In the genomic region with DNA sequence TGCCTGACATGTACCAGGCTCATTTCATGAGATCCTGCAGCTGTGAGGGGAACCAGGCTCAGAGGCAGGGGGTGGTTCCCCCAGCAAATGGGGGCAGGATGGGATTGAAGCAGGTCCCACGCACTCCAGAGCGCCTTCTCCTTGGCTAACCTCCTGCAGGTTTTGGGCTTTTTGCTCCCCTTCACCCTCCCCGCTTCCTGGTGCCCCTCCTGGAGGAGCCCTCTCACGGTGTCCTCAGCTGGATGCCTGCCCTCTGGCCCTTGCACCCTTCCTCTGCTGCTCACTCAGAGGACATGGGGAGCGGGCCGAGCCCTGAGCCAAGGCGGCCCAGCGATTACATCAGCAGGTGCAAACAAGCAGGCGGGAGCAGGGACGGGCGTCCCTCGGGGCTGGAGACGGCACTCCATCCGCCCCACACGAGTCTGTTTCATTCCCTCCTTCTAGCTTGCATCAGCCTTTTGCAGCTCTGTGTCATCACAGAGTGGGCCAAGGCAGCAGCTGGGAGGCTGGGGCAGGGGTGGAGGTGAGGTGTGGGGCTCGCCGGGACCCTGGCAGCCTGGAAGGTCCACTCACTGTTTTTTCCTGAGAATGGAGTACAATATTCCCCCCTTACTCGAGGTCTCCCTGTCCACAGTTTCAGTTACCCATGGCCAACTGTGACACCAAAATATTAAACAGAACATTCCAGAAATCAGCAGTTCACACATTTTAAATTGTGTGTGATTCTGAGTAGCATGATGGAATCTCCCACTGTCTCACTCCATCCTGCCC, we compare ENCODE assay signal across 9 cellular contexts. TPM values are rescaled to one million over a fixed set of nuclear protein-coding genes. Genes with fewer than 3 reads are reported as not detected.
DNase-seq lines count a peak whose midpoint lies in the region; ATAC-seq and TF ChIP-seq lines count a peak whose summit lies in the region.
"Had no signal": no experiment of that assay in that cellular context is flagged by ENCODE, and none has a peak within 500 bp of the region (broad histone marks: within the 10 kb centered on the region; RNA-seq: fewer than 3 reads in every experiment).

No MANE protein-coding gene starts in this region.

- POLR2A ChIA-PET in Panc1 (lab: Charles Lee) = interaction anchor here (1.0 kb wide), 1 partner anchor 10 kb away, joined by 4 read pairs; no protein-coding TSS in a partner anchor

- H3K9me3 Mint-ChIP-seq in GM23338 = no peaks in the 10 kb centered on the region; the same call in 2 of the 3 replicates

- H4K20me1 ChIP-seq in GM23338 (replicated peaks; ENCODE audit: insufficient read depth) = no peaks in the 10 kb centered on the region; the same call in 1 of the 2 replicates

- peaks cover 7% of the 10 kb centered on the region for H3F3A ChIP-seq in GM23338 (replicated peaks; ENCODE audit: low read depth)

- ATAC-seq in GM23338 (no peak; the same call in 1 of the 3 replicates), Panc1 (no peak), HG03139 (IDR thresholded peaks at IDR 0.05; ENCODE audit: unreplicated experiment) (no peak)

- H3K36me3 ChIP-seq in GM23338 (ENCODE audit: insufficient read depth) (no peaks in the 10 kb centered on the region), Panc1 (ENCODE audit: control insufficient read depth, insufficient read depth, low read length) (no peaks in the 10 kb centered on the region), cardiac muscle cell (no peaks in the 10 kb centered on the region)

- DNase-seq in GM23338 (ENCODE audit: low spot score) = peak; percentile 45
- DNase-seq in Panc1 (ENCODE audit: low read depth, low spot score) = no peak
- peak in 1 of 2 donors; percentile 93 for DNase-seq in cardiac muscle cell (ENCODE audit: low read depth in 1 of 2, low spot score in 1 of 2)
- peak; percentile 92 for DNase-seq in skeletal muscle cell (ENCODE audit: low read depth)
- no peak for DNase-seq in Kasumi-1 (lab: John Stamatoyannopoulos, UW)
- DNase-seq in HK-2 (ENCODE audit: unreplicated experiment) = no peak
- no peak for DNase-seq in GM19240 (ENCODE audit: insufficient read length, low spot score)
- DNase-seq: activated CD8-positive, alpha-beta memory T cell treated with anti-CD3 and anti-CD28 coated beads, Interleukin-2, amount 50 U/mL, for 4 hours had no signal

- intact Hi-C loops in Panc1 (cut with micrococcal nuclease; ENCODE audit: unreplicated experiment) = loop anchor here (5.0 kb wide), 1 partner anchor 364 kb away; no protein-coding TSS in a partner anchor

- no peak overlapping the region for H3K4me3 ChIP-seq in GM23338
- H3K4me3 ChIP-seq in Panc1 (ENCODE audit: low read depth in 2 of 2, low read length in 2 of 2) = no peak overlapping the region
- no peak overlapping the region for H3K4me3 ChIP-seq in cardiac muscle cell
- no peak overlapping the region for H3K4me3 ChIP-seq in skeletal muscle cell (ENCODE audit: low read depth, low read length)

- peaks cover 26% of the 10 kb centered on the region for H3K27me3 Mint-ChIP-seq in GM23338 (ENCODE audit: insufficient read depth, low read depth, poor library complexity)

- H3K4me1 ChIP-seq in GM23338 (ENCODE audit: insufficient read depth) (peaks cover 58% of the 10 kb centered on the region), Panc1 (ENCODE audit: control insufficient read depth, insufficient read depth, low read length) (peaks cover 6% of the 10 kb centered on the region), cardiac muscle cell (ENCODE audit: low read depth) (peaks cover 72% of the 10 kb centered on the region)

- in situ Hi-C loops in Panc1 (cut with HindIII; ENCODE audit: low pct_unique_long_range_greater_than_20kb, low sequenced_read_pairs) = no loop called here

- no peak for TF ChIP-seq CTCF in GM23338 (conservative IDR thresholded peaks at IDR 0.05; ENCODE audit: low read depth in 2 of 2)
- no peak for TF ChIP-seq CTCF in Panc1 (IDR thresholded peaks at IDR 0.05)
- TF ChIP-seq CTCF in cardiac muscle cell (IDR thresholded peaks at IDR 0.05; ENCODE audit: low read depth, low read length) = no peak

- H3K27ac ChIP-seq in GM23338 (ENCODE audit: low read depth) = 0 out of 2 replicates have a peak overlapping the region, but pooled peaks have one; percentile 39
- peak overlapping the region; percentile 64; the same call in 1 of the 2 replicates for H3K27ac ChIP-seq in Panc1 (ENCODE audit: low read length)
- peak overlapping the region; percentile 98 for H3K27ac ChIP-seq in cardiac muscle cell

- H3K27me3 ChIP-seq in GM23338 (ENCODE audit: insufficient read depth) (no peaks in the 10 kb centered on the region), Panc1 (ENCODE audit: control insufficient read depth, insufficient read depth, low read length) (no peaks in the 10 kb centered on the region), cardiac muscle cell (no peaks in the 10 kb centered on the region)

- no TSS peak for BruUV-seq in Panc1 (replicated peaks; lab: Mats Ljungman, UMichigan)

- no peak overlapping the region for H3K4me2 ChIP-seq in GM23338

- CTCF ChIA-PET in Panc1 (lab: Charles Lee) = no interaction called here

- H3K4me3 Mint-ChIP-seq in GM23338 = no peak overlapping the region; the same call in 2 of the 3 replicates

- no peak overlapping the region for H2AFZ ChIP-seq in GM23338

- peaks cover 25% of the 10 kb centered on the region for H3K79me2 ChIP-seq in GM23338 (replicated peaks; ENCODE audit: insufficient read depth)

- H3K27ac Mint-ChIP-seq in GM23338 = peak overlapping the region; percentile 89

- H3K4me1 Mint-ChIP-seq in GM23338 = peaks cover 89% of the 10 kb centered on the region

- H3K36me3 Mint-ChIP-seq in GM23338 (ENCODE audit: low read depth) = no peaks in the 10 kb centered on the region

- H3K9me3 ChIP-seq in Panc1 (ENCODE audit: control insufficient read depth, insufficient read depth, low read depth, low read length) = no peaks in the 10 kb centered on the region
- no peaks in the 10 kb centered on the region for H3K9me3 ChIP-seq in cardiac muscle cell (ENCODE audit: low read depth)

- H3K9me2 ChIP-seq in GM23338 (ENCODE audit: insufficient read depth) = no peaks in the 10 kb centered on the region

TF ChIP-seq in GM23338, 12 proteins besides CTCF, POLR2A, EP300 and RAD21:
- TF ChIP-seq EZH2 (IDR thresholded peaks at IDR 0.05; ENCODE audit: low read depth, unreplicated experiment) (no peak), CREB1 (CRISPR knock-in tag; IDR thresholded peaks at IDR 0.05; ENCODE audit: low read depth) (no peak), EZH2phosphoT487 (IDR thresholded peaks at IDR 0.05; ENCODE audit: unreplicated experiment) (no peak)
- TF ChIP-seq, protein P1, sequence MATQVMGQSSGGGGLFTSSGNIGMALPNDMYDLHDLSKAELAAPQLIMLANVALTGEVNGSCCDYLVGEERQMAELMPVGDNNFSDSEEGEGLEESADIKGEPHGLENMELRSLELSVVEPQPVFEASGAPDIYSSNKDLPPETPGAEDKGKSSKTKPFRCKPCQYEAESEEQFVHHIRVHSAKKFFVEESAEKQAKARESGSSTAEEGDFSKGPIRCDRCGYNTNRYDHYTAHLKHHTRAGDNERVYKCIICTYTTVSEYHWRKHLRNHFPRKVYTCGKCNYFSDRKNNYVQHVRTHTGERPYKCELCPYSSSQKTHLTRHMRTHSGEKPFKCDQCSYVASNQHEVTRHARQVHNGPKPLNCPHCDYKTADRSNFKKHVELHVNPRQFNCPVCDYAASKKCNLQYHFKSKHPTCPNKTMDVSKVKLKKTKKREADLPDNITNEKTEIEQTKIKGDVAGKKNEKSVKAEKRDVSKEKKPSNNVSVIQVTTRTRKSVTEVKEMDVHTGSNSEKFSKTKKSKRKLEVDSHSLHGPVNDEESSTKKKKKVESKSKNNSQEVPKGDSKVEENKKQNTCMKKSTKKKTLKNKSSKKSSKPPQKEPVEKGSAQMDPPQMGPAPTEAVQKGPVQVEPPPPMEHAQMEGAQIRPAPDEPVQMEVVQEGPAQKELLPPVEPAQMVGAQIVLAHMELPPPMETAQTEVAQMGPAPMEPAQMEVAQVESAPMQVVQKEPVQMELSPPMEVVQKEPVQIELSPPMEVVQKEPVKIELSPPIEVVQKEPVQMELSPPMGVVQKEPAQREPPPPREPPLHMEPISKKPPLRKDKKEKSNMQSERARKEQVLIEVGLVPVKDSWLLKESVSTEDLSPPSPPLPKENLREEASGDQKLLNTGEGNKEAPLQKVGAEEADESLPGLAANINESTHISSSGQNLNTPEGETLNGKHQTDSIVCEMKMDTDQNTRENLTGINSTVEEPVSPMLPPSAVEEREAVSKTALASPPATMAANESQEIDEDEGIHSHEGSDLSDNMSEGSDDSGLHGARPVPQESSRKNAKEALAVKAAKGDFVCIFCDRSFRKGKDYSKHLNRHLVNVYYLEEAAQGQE (IDR thresholded peaks at IDR 0.05; ENCODE audit: unreplicated experiment) = no peak
TF ChIP-seq in GM23338: peak in this region for 0.

RNA-seq across cellular contexts. Expression of a gene that starts 52.7 kb away (rescaled TPM):
- 8.3 and 10.3 TPM in 2 replicates for total RNA-seq in GM23338 (2014; rRNA removed; shearing (Covaris generic))
- polyA plus RNA-seq in GM23338 (2016; fragmentation: Nextera tagmentation; extraction: Ambion mirVana) (11.3 and 12.3 TPM in 2 replicates), cardiac muscle cell (4.0 and 5.8 TPM in 2 replicates)
- total RNA-seq in Panc1 (2021; ENCODE audit: unreplicated experiment) (7.6 TPM), cardiac muscle cell (2.5 and 3.5 TPM in 2 replicates)
- 7.1 TPM for polyA plus RNA-seq in Panc1 (2012; ENCODE audit: insufficient read length)

RNA-seq across cellular contexts. Expression of a gene that starts 54.0 kb away (rescaled TPM):
- total RNA-seq in GM23338 (2014; rRNA removed; shearing (Covaris generic)) = 25.2 and 31.2 TPM in 2 replicates
- polyA plus RNA-seq in GM23338 (2016; fragmentation: Nextera tagmentation; extraction: Ambion mirVana) = 8.0 and 8.7 TPM in 2 replicates
- total RNA-seq in Panc1 (2021; ENCODE audit: unreplicated experiment) = 1.1 TPM
- polyA plus RNA-seq in Panc1 (2012; ENCODE audit: insufficient read length) = 0.68 TPM
- total RNA-seq in cardiac muscle cell = 112 and 172 TPM in 2 replicates
- polyA plus RNA-seq in cardiac muscle cell = 73.3 and 98.3 TPM in 2 replicates

Comparison
In these comparisons a context has a peak if more than half of its experiments do, and no peak if none do; other contexts are left out.
1. DNase-seq: peak in GM23338 (single experiment) and skeletal muscle cell (single experiment); none in Panc1 (single experiment), Kasumi-1 (0 of 2), HK-2 (single experiment) and GM19240 (single experiment).
2. H3K27ac ChIP-seq: peak in every context shown above with its lines; median percentile 98 in cardiac muscle cell; 64 in Panc1; 39 in GM23338.
3. RNA of a gene that starts 54.0 kb away (total RNA-seq): 112 to 172 TPM in cardiac muscle cell and 25.2 to 31.2 TPM in GM23338; 1.1 TPM in Panc1 (single experiment); every median in the first group is over 10 times any median in the second.